Comparison of ENCODE assay signal across 8 cellular contexts in the genomic region with DNA sequence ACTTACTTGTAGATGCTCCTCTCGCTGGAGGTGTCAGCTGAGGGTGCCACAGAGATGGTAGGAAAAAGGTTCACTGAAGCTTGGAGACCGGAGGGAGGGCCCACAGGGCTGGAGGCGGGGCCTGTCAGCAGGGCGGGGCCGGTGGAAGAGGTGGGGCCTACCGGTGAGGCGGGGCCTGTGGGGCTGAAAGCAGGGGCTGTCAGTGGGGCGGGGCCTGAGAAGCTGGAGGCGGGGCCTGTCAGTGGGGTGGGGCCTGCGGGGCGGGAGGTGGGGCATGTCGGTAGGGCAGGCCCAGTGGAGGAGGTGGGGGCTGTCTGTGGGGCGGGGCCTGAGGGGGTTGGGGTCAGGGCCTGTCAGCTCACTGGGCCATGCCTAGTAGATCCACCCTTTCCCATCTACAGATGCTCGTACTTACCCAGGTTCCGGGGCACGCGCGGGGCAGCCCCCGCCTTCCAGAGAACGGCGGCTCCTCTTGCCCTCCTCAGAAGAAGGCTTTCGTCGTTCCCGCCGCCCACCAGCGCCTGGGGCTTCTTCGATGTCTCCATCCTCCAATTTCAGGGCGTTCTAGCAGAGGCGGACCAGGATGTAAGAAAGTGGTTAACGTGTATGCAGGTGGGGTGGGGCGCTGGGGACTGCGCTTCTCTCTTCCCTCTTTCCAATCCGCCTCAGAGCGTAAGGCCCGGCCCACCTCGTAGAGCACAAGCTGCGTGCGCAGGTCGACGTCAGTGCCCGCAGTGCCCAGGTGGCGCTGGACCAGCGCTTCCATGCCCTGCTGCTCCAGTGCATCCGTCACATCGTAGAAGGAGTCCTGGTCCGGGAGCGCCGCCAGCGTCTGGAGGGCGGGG. TPM values are rescaled to one million over a fixed set of nuclear protein-coding genes. Genes with fewer than 3 reads are reported as not detected.
DNase-seq lines count a peak whose midpoint lies in the region.

No MANE protein-coding gene starts in this region.

- in situ Hi-C loops in KBM-7 (cut with MboI; ENCODE audit: low pct_unique_long_range_greater_than_20kb, low sequenced_read_pairs): no loop called here

- no peaks in the 10 kb centered on the region for H3K9me3 ChIP-seq in Karpas-422 (ENCODE audit: low read length)
- no peaks in the 10 kb centered on the region for H3K9me3 ChIP-seq in effector memory CD4-positive, alpha-beta T cell (ENCODE audit: control insufficient read depth, low read length)

- H3K9ac ChIP-seq in Karpas-422 (ENCODE audit: low read length): no peak overlapping the region

- peak; percentile 2 for DNase-seq in GDM1 (lab: John Stamatoyannopoulos, UW)
- DNase-seq in Karpas-422: peak; percentile 94
- DNase-seq in activated CD4-positive, alpha-beta T cell treated with anti-CD3 and anti-CD28 coated beads, Interleukin-2, amount 50 U/mL, for 24 hours (ENCODE audit: low read depth in 1 of 2, low spot score in 1 of 2): peak; percentile 65 to 67
- DNase-seq in effector memory CD4-positive, alpha-beta T cell: peak; percentile 74 to 83 (median 77)
- DNase-seq in putamen (ENCODE audit: low spot score): peak; percentile 76
- DNase-seq in GOT3 (lab: John Stamatoyannopoulos, UW): no peak
- DNase-seq in pons (ENCODE audit: low spot score): no peak
- no peak for DNase-seq in KBM-7

- H4K20me1 ChIP-seq in Karpas-422 (ENCODE audit: insufficient read depth, low read depth, low read length): peaks cover 10% of the 10 kb centered on the region; the same call in 1 of the 2 replicates

- H3K4me1 ChIP-seq in Karpas-422 (ENCODE audit: low read length): peaks cover 6% of the 10 kb centered on the region
- peaks cover 7% of the 10 kb centered on the region for H3K4me1 ChIP-seq in effector memory CD4-positive, alpha-beta T cell (ENCODE audit: control insufficient read depth, insufficient read depth, low read length, poor library complexity, severe bottlenecking)

- H3K4me2 ChIP-seq in Karpas-422 (ENCODE audit: low read depth, low read length, poor library complexity, severe bottlenecking): no peak overlapping the region

- no peaks in the 10 kb centered on the region for H3K27me3 ChIP-seq in Karpas-422 (ENCODE audit: low read length)
- H3K27me3 ChIP-seq in effector memory CD4-positive, alpha-beta T cell (replicated peaks; ENCODE audit: control insufficient read depth, insufficient read depth, low read length, poor library complexity, severe bottlenecking): no peaks in the 10 kb centered on the region

- H3K79me2 ChIP-seq in Karpas-422 (ENCODE audit: low read length): peaks cover 3% of the 10 kb centered on the region; the same call in 1 of the 2 replicates

- no peak overlapping the region for H3K27ac ChIP-seq in Karpas-422 (ENCODE audit: low read length)
- H3K27ac ChIP-seq in effector memory CD4-positive, alpha-beta T cell (ENCODE audit: insufficient read depth, low read length, poor library complexity, severe bottlenecking): peak overlapping the region; percentile 71

- no peak overlapping the region for H2AFZ ChIP-seq in Karpas-422 (ENCODE audit: low read length)

- H3K4me3 ChIP-seq in Karpas-422 (ENCODE audit: low read length): no peak overlapping the region
- no peak overlapping the region for H3K4me3 ChIP-seq in effector memory CD4-positive, alpha-beta T cell (ENCODE audit: insufficient read depth, low read depth, low read length, poor library complexity, severe bottlenecking)

- H3K36me3 ChIP-seq in Karpas-422 (ENCODE audit: insufficient read depth, low read length): peaks cover 10% of the 10 kb centered on the region; the same call in 1 of the 2 replicates
- peaks cover 33% of the 10 kb centered on the region for H3K36me3 ChIP-seq in effector memory CD4-positive, alpha-beta T cell (ENCODE audit: control insufficient read depth, insufficient read depth, low read length)

- no peaks in the 10 kb centered on the region for H3K9me2 ChIP-seq in Karpas-422 (replicated peaks; ENCODE audit: insufficient read depth, low read length)

RNA-seq across cellular contexts. Expression of a gene that starts 9.8 kb away (rescaled TPM):
- total RNA-seq in Karpas-422 (2014; rRNA removed; shearing (Covaris generic); ENCODE audit: low replicate concordance): 19.5 and 38.9 TPM in 2 replicates

RNA-seq across cellular contexts. Expression of a gene that starts 10.5 kb away (rescaled TPM):
- 29.1 and 33.1 TPM in 2 replicates for total RNA-seq in Karpas-422 (2014; rRNA removed; shearing (Covaris generic); ENCODE audit: low replicate concordance)

RNA-seq across cellular contexts. Expression of a gene that starts 12.0 kb away (rescaled TPM):
- 4.9 and 6.1 TPM in 2 replicates for total RNA-seq in Karpas-422 (2014; rRNA removed; shearing (Covaris generic); ENCODE audit: low replicate concordance)

RNA-seq across cellular contexts. Expression of a gene that starts 37.8 kb away (rescaled TPM):
- 0.82 and 5.6 TPM in 2 replicates for total RNA-seq in Karpas-422 (2014; rRNA removed; shearing (Covaris generic); ENCODE audit: low replicate concordance)

RNA-seq across cellular contexts. Expression of a gene that starts 42.6 kb away (rescaled TPM):
- 0.36 and 0.86 TPM in 2 replicates for total RNA-seq in Karpas-422 (2014; rRNA removed; shearing (Covaris generic); ENCODE audit: low replicate concordance)

Comparison
In these comparisons a context has a peak if more than half of its experiments do, and no peak if none do; other contexts are left out.
1. DNase-seq: peak in GDM1 (single experiment), Karpas-422 (single experiment), activated CD4-positive, alpha-beta T cell treated with anti-CD3 and anti-CD28 coated beads, Interleukin-2, amount 50 U/mL, for 24 hours (2 of 2), effector memory CD4-positive, alpha-beta T cell (3 of 3) and putamen (single experiment); none in GOT3 (single experiment), pons (single experiment) and KBM-7 (single experiment).